ENCODE assay signal across 8 cellular contexts in the genomic region with DNA sequence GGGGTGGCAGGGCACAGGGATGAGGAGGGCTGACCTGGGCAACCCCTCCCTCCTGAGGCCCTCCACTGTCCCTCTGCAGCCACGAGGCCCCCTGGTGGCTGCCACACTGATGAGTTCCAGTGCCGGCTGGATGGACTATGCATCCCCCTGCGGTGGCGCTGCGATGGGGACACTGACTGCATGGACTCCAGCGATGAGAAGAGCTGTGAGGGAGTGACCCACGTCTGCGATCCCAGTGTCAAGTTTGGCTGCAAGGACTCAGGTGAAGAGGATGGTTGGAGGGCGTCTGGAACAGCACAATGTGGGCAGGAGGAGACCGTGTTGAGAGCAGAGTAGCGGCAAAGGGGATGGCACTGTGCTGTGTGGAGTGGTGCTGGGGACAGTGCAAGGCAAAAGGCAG. TPM values are rescaled to one million over a fixed set of nuclear protein-coding genes. Genes with fewer than 3 reads are reported as not detected.
DNase-seq lines count a peak whose midpoint lies in the region; ATAC-seq and TF ChIP-seq lines count a peak whose summit lies in the region.

No MANE protein-coding gene starts in this region.

- H3K27me3 Mint-ChIP-seq in activated B cell treated with CpG ODN at 0.5 μM for 24 hours (peaks cover under 1% of the 10 kb centered on the region), glutamatergic neuron (ENCODE audit: unreplicated experiment) (peaks cover 18% of the 10 kb centered on the region)
- H3K27me3 Mint-ChIP-seq in stimulated activated naive B cell treated with anti-CD40 and anti-IgM and Interleukin-4, amounts not matched to agents 10 μg/mL and 1 μg/mL and 100 μg/mL, for 72 hours = peaks cover 4 to 5% of the 10 kb centered on the region in 2 donors
- H3K27me3 Mint-ChIP-seq in CD4-positive, alpha-beta memory T cell = no peaks in the 10 kb centered on the region

- H3K4me1 ChIP-seq in CD4-positive, alpha-beta memory T cell (ENCODE audit: insufficient read depth, low read length) = no peaks in the 10 kb centered on the region

- no peaks in the 10 kb centered on the region for H3K4me1 Mint-ChIP-seq in activated B cell treated with CpG ODN at 0.5 μM for 24 hours
- H3K4me1 Mint-ChIP-seq in glutamatergic neuron (ENCODE audit: low read depth, unreplicated experiment) = no peaks in the 10 kb centered on the region
- H3K4me1 Mint-ChIP-seq in stimulated activated naive B cell treated with anti-CD40 and anti-IgM and Interleukin-4, amounts not matched to agents 10 μg/mL and 1 μg/mL and 100 μg/mL, for 72 hours = peaks cover 0 to 3% of the 10 kb centered on the region in 2 donors
- H3K4me1 Mint-ChIP-seq in CD4-positive, alpha-beta memory T cell = peaks cover 0 to 5% (median 3%) of the 10 kb centered on the region in 4 donors

- no peaks in the 10 kb centered on the region for H3K27me3 ChIP-seq in CD4-positive, alpha-beta memory T cell (ENCODE audit: insufficient read depth, low read length)

- H3K36me3 ChIP-seq in CD4-positive, alpha-beta memory T cell (ENCODE audit: insufficient read depth, low read length) = no peaks in the 10 kb centered on the region

- H3K36me3 Mint-ChIP-seq in activated B cell treated with CpG ODN at 0.5 μM for 24 hours (ENCODE audit: low read depth) = no peaks in the 10 kb centered on the region
- peaks cover 5% of the 10 kb centered on the region for H3K36me3 Mint-ChIP-seq in glutamatergic neuron (ENCODE audit: unreplicated experiment)
- no peaks in the 10 kb centered on the region for H3K36me3 Mint-ChIP-seq in stimulated activated naive B cell treated with anti-CD40 and anti-IgM and Interleukin-4, amounts not matched to agents 10 μg/mL and 1 μg/mL and 100 μg/mL, for 72 hours
- H3K36me3 Mint-ChIP-seq in CD4-positive, alpha-beta memory T cell = no peaks in the 10 kb centered on the region

- CTCF ChIA-PET in activated B cell treated with CpG ODN at 0.5 μM for 24 hours (lab: Charles Lee) = interaction anchor here (1.0 to 5.4 kb wide), 4 partner anchors 47 to 103 kb away, joined by 4 to 36 read pairs (median 8); no protein-coding TSS in a partner anchor
- CTCF ChIA-PET in CD4-positive, alpha-beta memory T cell (lab: Charles Lee; ENCODE audit: partially characterized antibody) = interaction anchor here (0.6 to 8.3 kb wide), 7 partner anchors 11 to 139 kb away, joined by 3 to 131 read pairs (median 3); partner anchors contain the start of gene LRP1

- no peaks in the 10 kb centered on the region for H3K9me3 ChIP-seq in CD4-positive, alpha-beta memory T cell (ENCODE audit: control insufficient read depth in 1 of 2, low read length in 2 of 2)

- H3K27ac ChIP-seq in CD4-positive, alpha-beta memory T cell (ENCODE audit: low read depth, low read length) = no peak overlapping the region

- H3K27ac Mint-ChIP-seq in activated B cell treated with CpG ODN at 0.5 μM for 24 hours = no peak overlapping the region
- no peak overlapping the region for H3K27ac Mint-ChIP-seq in glutamatergic neuron (ENCODE audit: unreplicated experiment)
- H3K27ac Mint-ChIP-seq in stimulated activated naive B cell treated with anti-CD40 and anti-IgM and Interleukin-4, amounts not matched to agents 10 μg/mL and 1 μg/mL and 100 μg/mL, for 72 hours = no peak overlapping the region
- peak overlapping the region in 1 of 7 donors; percentile 33 for H3K27ac Mint-ChIP-seq in CD4-positive, alpha-beta memory T cell

- no peak overlapping the region for H3K4me3 ChIP-seq in CD4-positive, alpha-beta memory T cell (ENCODE audit: low read length in 2 of 2)

- POLR2A ChIA-PET in activated B cell treated with CpG ODN at 0.5 μM for 24 hours (lab: Charles Lee) = interaction anchor here (0.5 kb wide), 1 partner anchor 61 kb away, joined by 4 read pairs; no protein-coding TSS in a partner anchor
- POLR2A ChIA-PET in CD4-positive, alpha-beta memory T cell (lab: Charles Lee; ENCODE audit: partially characterized antibody) = interaction anchor here (1.2 kb wide), 1 partner anchor 61 kb away, joined by 3 read pairs; no protein-coding TSS in a partner anchor

- no peaks in the 10 kb centered on the region for H3K9me3 Mint-ChIP-seq in activated B cell treated with CpG ODN at 0.5 μM for 24 hours
- H3K9me3 Mint-ChIP-seq in glutamatergic neuron (ENCODE audit: unreplicated experiment) = no peaks in the 10 kb centered on the region
- no peaks in the 10 kb centered on the region for H3K9me3 Mint-ChIP-seq in stimulated activated naive B cell treated with anti-CD40 and anti-IgM and Interleukin-4, amounts not matched to agents 10 μg/mL and 1 μg/mL and 100 μg/mL, for 72 hours
- no peaks in the 10 kb centered on the region for H3K9me3 Mint-ChIP-seq in CD4-positive, alpha-beta memory T cell

- H3K4me3 Mint-ChIP-seq in activated B cell treated with CpG ODN at 0.5 μM for 24 hours = no peak overlapping the region
- H3K4me3 Mint-ChIP-seq in glutamatergic neuron (ENCODE audit: unreplicated experiment) = no peak overlapping the region
- H3K4me3 Mint-ChIP-seq in stimulated activated naive B cell treated with anti-CD40 and anti-IgM and Interleukin-4, amounts not matched to agents 10 μg/mL and 1 μg/mL and 100 μg/mL, for 72 hours = no peak overlapping the region
- no peak overlapping the region for H3K4me3 Mint-ChIP-seq in CD4-positive, alpha-beta memory T cell

- intact Hi-C loops in activated B cell treated with CpG ODN at 0.5 μM for 24 hours (cut with micrococcal nuclease) = loop anchor here (1.0 to 2.0 kb wide), 2 partner anchors 49 to 104 kb away; no protein-coding TSS in a partner anchor
- intact Hi-C loops in CD4-positive, alpha-beta memory T cell (cut with micrococcal nuclease) = loop anchor here (2.0 kb wide), 1 partner anchor 48 kb away; no protein-coding TSS in a partner anchor

- DNase-seq in AG08395 (ENCODE audit: low spot score) (peak; percentile 34), GM20000 (ENCODE audit: low spot score) (peak; percentile 68), activated B cell treated with CpG ODN at 0.5 μM for 24 hours (no peak), glutamatergic neuron (peak; percentile 53)
- DNase-seq in stimulated activated naive B cell treated with anti-CD40 and anti-IgM and Interleukin-4, amounts not matched to agents 10 μg/mL and 1 μg/mL and 100 μg/mL, for 72 hours = no peak
- DNase-seq in stimulated activated naive CD4-positive, alpha-beta T cell treated with Interleukin-2 at 50 U/mL for 16 hours (lab: John Stamatoyannopoulos, UW) = no peak
- DNase-seq in CD4-positive, alpha-beta memory T cell = no peak

- ATAC-seq in activated B cell treated with CpG ODN at 0.5 μM for 24 hours (ENCODE audit: low read depth) (peak; percentile 60), HG03460 (IDR thresholded peaks at IDR 0.05; ENCODE audit: unreplicated experiment) (no peak)
- ATAC-seq in stimulated activated naive B cell treated with anti-CD40 and anti-IgM and Interleukin-4, amounts not matched to agents 10 μg/mL and 1 μg/mL and 100 μg/mL, for 72 hours (replicated peaks) = peak; percentile 67 to 70

- peak; percentile 67 for TF ChIP-seq CTCF in GM20000 (IDR thresholded peaks at IDR 0.05; ENCODE audit: extremely low read depth, missing control alignments)
- no peak for TF ChIP-seq CTCF in activated B cell treated with CpG ODN at 0.5 μM for 24 hours (IDR thresholded peaks at IDR 0.05)
- TF ChIP-seq CTCF in glutamatergic neuron (IDR thresholded peaks at IDR 0.05; ENCODE audit: partially characterized antibody, unreplicated experiment) = peak; percentile 62

RNA-seq across cellular contexts. Expression of gene LRP1-AS, which starts 25.7 kb away (rescaled TPM):
- total RNA-seq in activated B cell treated with CpG ODN at 0.5 μM for 24 hours (not detected in 2 replicates), glutamatergic neuron (ENCODE audit: unreplicated experiment) (not detected)
- total RNA-seq in CD4-positive, alpha-beta memory T cell = not detected
- not detected for polyA plus RNA-seq in CD4-positive, alpha-beta memory T cell

RNA-seq across cellular contexts. Expression of gene NXPH4, which starts 43.5 kb away (rescaled TPM):
- total RNA-seq in activated B cell treated with CpG ODN at 0.5 μM for 24 hours (3.4 and 3.5 TPM in 2 replicates), glutamatergic neuron (ENCODE audit: unreplicated experiment) (10.5 TPM)
- total RNA-seq in CD4-positive, alpha-beta memory T cell = not detected
- not detected for polyA plus RNA-seq in CD4-positive, alpha-beta memory T cell

RNA-seq across cellular contexts. Expression of gene LRP1, which starts 44.8 kb away (rescaled TPM):
- total RNA-seq in activated B cell treated with CpG ODN at 0.5 μM for 24 hours (0.56 and 0.95 TPM in 2 replicates), glutamatergic neuron (ENCODE audit: unreplicated experiment) (125 TPM)
- total RNA-seq in CD4-positive, alpha-beta memory T cell = 10 to 100 TPM in 1 of 2 experiments, 1 to 10 TPM in 1; 9.7 to 11.6 TPM
- under 1 TPM in 1 of 2 donors, not detected in 1; 0.38 TPM for polyA plus RNA-seq in CD4-positive, alpha-beta memory T cell

RNA-seq across cellular contexts. Expression of gene SHMT2, which starts 56.4 kb away (rescaled TPM):
- total RNA-seq in activated B cell treated with CpG ODN at 0.5 μM for 24 hours (268 and 270 TPM in 2 replicates), glutamatergic neuron (ENCODE audit: unreplicated experiment) (165 TPM)
- total RNA-seq in CD4-positive, alpha-beta memory T cell = 10 to 100 TPM; 39.8 to 46.1 TPM
- polyA plus RNA-seq in CD4-positive, alpha-beta memory T cell = 10 to 100 TPM; 42.1 to 44.3 TPM

Comparison
In these comparisons a context has a peak if more than half of its experiments do, and no peak if none do; other contexts are left out.
1. DNase-seq: peak in AG08395 (single experiment), GM20000 (single experiment) and glutamatergic neuron (single experiment); none in activated B cell treated with CpG ODN at 0.5 μM for 24 hours (single experiment), stimulated activated naive B cell treated with anti-CD40 and anti-IgM and Interleukin-4, amounts not matched to agents 10 μg/mL and 1 μg/mL and 100 μg/mL, for 72 hours (single experiment), stimulated activated naive CD4-positive, alpha-beta T cell treated with Interleukin-2 at 50 U/mL for 16 hours (single experiment) and CD4-positive, alpha-beta memory T cell (0 of 5).